Comparison of ENCODE assay signal across 8 cellular contexts in genomic region chr10:80924063-80924952, GRCh38.
A peak's percentile ranks its signal among the peaks of the same experiment; 100 is the strongest.
DNase-seq lines count a peak whose midpoint lies in the region; ATAC-seq and TF ChIP-seq lines count a peak whose summit lies in the region.

No MANE protein-coding gene starts in this region.

- H3K14ac ChIP-seq in neuronal stem cell (ENCODE audit: low read length): no peak overlapping the region

- H2BK15ac ChIP-seq in neuronal stem cell (ENCODE audit: low read length): no peak overlapping the region

- no peak overlapping the region for H3K4ac ChIP-seq in neuronal stem cell (ENCODE audit: low read length)

- no peak overlapping the region for H3K27ac ChIP-seq in esophagus muscularis mucosa (replicated peaks in 1 of 4)
- H3K27ac ChIP-seq in neuronal stem cell (replicated peaks; ENCODE audit: low read length): no peak overlapping the region

- H2BK5ac ChIP-seq in neuronal stem cell (ENCODE audit: low read length): no peak overlapping the region

- H3K18ac ChIP-seq in neuronal stem cell (ENCODE audit: low read length): no peak overlapping the region

- no peak overlapping the region for H4K8ac ChIP-seq in neuronal stem cell (ENCODE audit: low read depth, low read length)

- H4K91ac ChIP-seq in neuronal stem cell (ENCODE audit: low read depth, low read length, poor library complexity): no peak overlapping the region

- TF ChIP-seq CTCF in GM12875 (IDR thresholded peaks at IDR 0.05; ENCODE audit: borderline replicate concordance, insufficient read depth, low read depth, low read length): peak; percentile 56; the same call in 1 of the 2 replicates
- peak; percentile 33 to 57 (median 56) for TF ChIP-seq CTCF in esophagus muscularis mucosa (IDR thresholded peaks at IDR 0.05)

- no peak overlapping the region for H2BK120ac ChIP-seq in neuronal stem cell (ENCODE audit: low read depth, low read length)

- H3K4me3 Mint-ChIP-seq in immature natural killer cell: no peak overlapping the region

- H3K4me3 ChIP-seq in GM12875 (ENCODE audit: low read depth, low read length): no peak overlapping the region
- no peak overlapping the region for H3K4me3 ChIP-seq in esophagus muscularis mucosa
- H3K4me3 ChIP-seq in neuronal stem cell (ENCODE audit: low read length in 2 of 2): no peak overlapping the region

- ATAC-seq in HG03175 (IDR thresholded peaks at IDR 0.05; ENCODE audit: unreplicated experiment) (peak; percentile 65), GM21423 (IDR thresholded peaks at IDR 0.05; ENCODE audit: unreplicated experiment) (no peak)

- H3K27ac Mint-ChIP-seq in immature natural killer cell: no peak overlapping the region

- no peak overlapping the region for H3K4me2 ChIP-seq in neuronal stem cell (ENCODE audit: insufficient read depth, low read length, poor library complexity, severe bottlenecking)

- H3K36me3 Mint-ChIP-seq in immature natural killer cell: no peaks in the 10 kb centered on the region

- DNase-seq in Ammon's horn (ENCODE audit: low spot score) (peak; percentile 55), RKO (ENCODE audit: low spot score) (peak; percentile 45), esophagus muscularis mucosa (ENCODE audit: extremely low spot score) (no peak), neuronal stem cell (ENCODE audit: low spot score) (peak; percentile 62), immature natural killer cell (no peak)

- no peak for TF ChIP-seq EP300 in esophagus muscularis mucosa (IDR thresholded peaks at IDR 0.05)

- WGBS in esophagus muscularis mucosa: 38% methylated on average over 7 of the region's 7 CpGs
- no CpG with 5 or more reads among the region's 7 CpGs for WGBS in neuronal stem cell (ENCODE audit: extremely low coverage in 2 of 2, insufficient read length in 2 of 2, insufficient replicate concordance in 1 of 2), 2 donors

- H3K36me3 ChIP-seq in esophagus muscularis mucosa: no peaks in the 10 kb centered on the region
- no peaks in the 10 kb centered on the region for H3K36me3 ChIP-seq in neuronal stem cell (replicated peaks in 1 of 2; ENCODE audit: control insufficient read depth in 2 of 2, insufficient read depth in 2 of 2, low read length in 2 of 2)

- H3K4me1 ChIP-seq in esophagus muscularis mucosa (no peaks in the 10 kb centered on the region), neuronal stem cell (ENCODE audit: control insufficient read depth in 2 of 2, insufficient read depth in 1 of 2, low read depth in 1 of 2, low read length in 2 of 2) (peaks cover 0 to 2% of the 10 kb centered on the region in 2 donors)

- no peak overlapping the region for H2BK12ac ChIP-seq in neuronal stem cell (ENCODE audit: low read length)

- peaks cover 0 to 9% (median 4%) of the 10 kb centered on the region in 6 donors for H3K9me3 Mint-ChIP-seq in immature natural killer cell

- peaks cover 0 to 9% (median 4%) of the 10 kb centered on the region in 3 donors for H3K27me3 Mint-ChIP-seq in immature natural killer cell (ENCODE audit: low read depth in 3 of 3)

- H3K27me3 ChIP-seq in esophagus muscularis mucosa (peaks cover 0 to 12% (median 0%) of the 10 kb centered on the region in 4 donors), neuronal stem cell (ENCODE audit: control insufficient read depth in 3 of 3, insufficient read depth in 3 of 3, low read depth in 1 of 3, low read length in 3 of 3) (no peaks in the 10 kb centered on the region)

- intact Hi-C loops in esophagus muscularis mucosa (cut with DNase I): loop anchor here (5.0 kb wide), 1 partner anchor 262 kb away; no protein-coding TSS in a partner anchor

- H3K4me1 Mint-ChIP-seq in immature natural killer cell: no peaks in the 10 kb centered on the region

- no peak overlapping the region for H3K9ac ChIP-seq in neuronal stem cell (ENCODE audit: low read depth, low read length, poor library complexity)

- H2AK5ac ChIP-seq in neuronal stem cell (ENCODE audit: low read depth, low read length): no peak overlapping the region

- no peak for TF ChIP-seq POLR2A in esophagus muscularis mucosa (IDR thresholded peaks at IDR 0.05; ENCODE audit: low read depth)

- H3K79me1 ChIP-seq in neuronal stem cell (ENCODE audit: low read depth, low read length): no peaks in the 10 kb centered on the region

- H3K23ac ChIP-seq in neuronal stem cell (ENCODE audit: low read depth, low read length, poor library complexity): no peak overlapping the region

- no peak overlapping the region for H2AFZ ChIP-seq in neuronal stem cell (ENCODE audit: low read length)

- H3K9me3 ChIP-seq in esophagus muscularis mucosa: peaks cover 0 to 3% (median 0%) of the 10 kb centered on the region in 4 donors
- no peaks in the 10 kb centered on the region for H3K9me3 ChIP-seq in neuronal stem cell (replicated peaks in 1 of 2; ENCODE audit: control insufficient read depth in 2 of 2, insufficient read depth in 1 of 2, low read depth in 1 of 2, low read length in 2 of 2)

Comparison
In these comparisons a context has a peak if more than half of its experiments do, and no peak if none do; other contexts are left out.
1. DNase-seq: peak in Ammon's horn (single experiment), RKO (single experiment) and neuronal stem cell (single experiment); none in esophagus muscularis mucosa (single experiment) and immature natural killer cell (0 of 3).